Comparison of ENCODE assay signal across 1 cellular context in the genomic region with DNA sequence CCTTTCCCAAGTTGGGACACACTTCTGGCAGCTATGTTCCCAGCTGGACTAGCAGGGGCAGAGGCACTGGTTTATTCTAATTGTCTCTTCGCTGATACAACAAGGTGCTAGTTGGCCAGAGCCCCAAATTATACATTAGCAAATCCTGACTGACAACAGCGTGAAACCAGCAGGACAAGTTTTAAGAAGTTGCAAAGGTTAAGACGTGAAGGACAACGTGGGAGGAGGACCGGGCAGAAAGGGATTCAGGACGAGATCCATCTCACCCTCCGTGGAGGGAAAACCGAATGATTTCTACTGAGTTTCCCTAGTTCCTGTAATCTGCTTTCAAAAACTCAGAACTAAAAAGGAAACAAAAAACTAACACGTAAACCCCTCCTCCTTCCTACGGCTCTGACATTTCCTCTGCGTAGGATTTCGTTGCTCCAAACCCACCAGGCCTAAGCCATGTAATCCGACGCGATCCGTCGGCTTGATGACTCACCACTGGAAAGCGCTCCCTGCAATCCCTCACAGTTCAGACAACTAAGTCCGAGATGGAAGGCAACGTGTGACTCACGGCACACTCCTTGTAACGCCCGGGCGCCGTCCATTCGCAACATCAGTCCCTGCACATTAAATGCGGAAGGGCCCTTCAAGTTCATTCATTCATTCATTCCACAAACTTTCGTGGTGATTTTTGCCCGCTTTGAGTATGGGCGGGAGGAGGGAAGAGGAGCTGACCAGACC.
TF ChIP-seq lines count a peak whose summit lies in the region.

No MANE protein-coding gene starts in this region.

TF ChIP-seq in GM23338, 12 proteins besides CTCF, POLR2A, EP300 and RAD21 (continued from another document):
- TF ChIP-seq NANOG (IDR thresholded peaks at IDR 0.05; ENCODE audit: borderline replicate concordance) = no peak
TF ChIP-seq in GM23338: peak in this region for 2.
